ENCODE assay signal across 8 cellular contexts in genomic region chr2:165874445-165875039, GRCh38.
DNase-seq lines count a peak whose midpoint lies in the region; ATAC-seq lines count a peak whose summit lies in the region.

No MANE protein-coding gene starts in this region.

- ATAC-seq in GM19397 (IDR thresholded peaks at IDR 0.05; ENCODE audit: unreplicated experiment) (peak; percentile 85), HG03342 (IDR thresholded peaks at IDR 0.05; ENCODE audit: unreplicated experiment) (peak; percentile 94)
- ATAC-seq in activated CD8-positive, alpha-beta T cell treated with anti-CD3 and anti-CD28 coated beads, Interleukin-2, amount 10 ng/mL, durations not matched to agents 7 days and 5 days = peak; percentile 92

- peaks cover 21% of the 10 kb centered on the region for H3K4me1 Mint-ChIP-seq in activated CD8-positive, alpha-beta T cell treated with anti-CD3 and anti-CD28 coated beads, Interleukin-2, amount 10 ng/mL, durations not matched to agents 7 days and 5 days (ENCODE audit: low read depth)

- DNase-seq in DMS53 treated with DMSO at 0.1 percent for 48 hours (lab: John Stamatoyannopoulos, UW; ENCODE audit: unreplicated experiment) (peak; percentile 91), NCI-H226 (peak; percentile 45), glomerular endothelial cell (ENCODE audit: extremely low read depth, low read depth, low spot score) (peak; percentile 25), putamen (ENCODE audit: low spot score) (peak; percentile 49)
- DNase-seq in activated CD8-positive, alpha-beta T cell treated with anti-CD3 and anti-CD28 coated beads, Interleukin-2, amount 10 ng/mL, durations not matched to agents 7 days and 5 days = peak; percentile 35
- DNase-seq in activated CD4-positive, alpha-beta T cell treated with anti-CD3 and anti-CD28 coated beads for 1 hour = no peak

- H3K36me3 Mint-ChIP-seq in activated CD8-positive, alpha-beta T cell treated with anti-CD3 and anti-CD28 coated beads, Interleukin-2, amount 10 ng/mL, durations not matched to agents 7 days and 5 days (ENCODE audit: low read depth) = peaks cover 9% of the 10 kb centered on the region

- H3K9me3 Mint-ChIP-seq in activated CD8-positive, alpha-beta T cell treated with anti-CD3 and anti-CD28 coated beads, Interleukin-2, amount 10 ng/mL, durations not matched to agents 7 days and 5 days (ENCODE audit: insufficient read depth) = no peaks in the 10 kb centered on the region

- no peak overlapping the region for H3K4me3 Mint-ChIP-seq in activated CD8-positive, alpha-beta T cell treated with anti-CD3 and anti-CD28 coated beads, Interleukin-2, amount 10 ng/mL, durations not matched to agents 7 days and 5 days

- POLR2A ChIA-PET in activated CD8-positive, alpha-beta T cell treated with anti-CD3 and anti-CD28 coated beads, Interleukin-2, amount 10 ng/mL, durations not matched to agents 7 days and 5 days (lab: Charles Lee) = no interaction called here

- H3K27me3 Mint-ChIP-seq in activated CD8-positive, alpha-beta T cell treated with anti-CD3 and anti-CD28 coated beads, Interleukin-2, amount 10 ng/mL, durations not matched to agents 7 days and 5 days (ENCODE audit: low read depth) = no peaks in the 10 kb centered on the region

- CTCF ChIA-PET in activated CD8-positive, alpha-beta T cell treated with anti-CD3 and anti-CD28 coated beads, Interleukin-2, amount 10 ng/mL, durations not matched to agents 7 days and 5 days (lab: Charles Lee) = interaction anchor here (0.6 to 3.4 kb wide), 52 partner anchors 9 to 881 kb away, joined by 3 to 57 read pairs (median 4); partner anchors contain the start of genes GALNT3 and TTC21B

- H3K27ac Mint-ChIP-seq in activated CD8-positive, alpha-beta T cell treated with anti-CD3 and anti-CD28 coated beads, Interleukin-2, amount 10 ng/mL, durations not matched to agents 7 days and 5 days = no peak overlapping the region
